8 cellular contexts compared by ENCODE assay signal in genomic region chr17:34998205-34998604, GRCh38. TPM values are rescaled to one million over a fixed set of nuclear protein-coding genes. Genes with fewer than 3 reads are reported as not detected.
DNase-seq lines count a peak whose midpoint lies in the region; ATAC-seq and TF ChIP-seq lines count a peak whose summit lies in the region.

No MANE protein-coding gene starts in this region.

- no peaks in the 10 kb centered on the region for H3K9me3 ChIP-seq in MG63

- H3K27me3 Mint-ChIP-seq in brain, result peaks cover 2% of the 10 kb centered on the region

- H3K27ac ChIP-seq in VCaP, result peak overlapping the region; percentile 99

- H3K27ac Mint-ChIP-seq in brain, result peak overlapping the region in 4 of 5 experiments; percentile 55 to 94 (median 86)

- TF ChIP-seq CTCF in VCaP (conservative IDR thresholded peaks at IDR 0.05), result peak; percentile 86
- TF ChIP-seq CTCF in brain (conservative IDR thresholded peaks at IDR 0.05), result peak; percentile 58 to 74

- no peak for ATAC-seq in HG03025 (IDR thresholded peaks at IDR 0.05; ENCODE audit: low FRiP score, unreplicated experiment)

- H3K4me3 Mint-ChIP-seq in brain, result no peak overlapping the region

- H3K4me1 Mint-ChIP-seq in brain, result peaks cover 13% of the 10 kb centered on the region

- H3K36me3 ChIP-seq in MG63, result peaks cover 74% of the 10 kb centered on the region

- no peaks in the 10 kb centered on the region for H3K27me3 ChIP-seq in MG63

- peaks cover 74% of the 10 kb centered on the region for H3K36me3 Mint-ChIP-seq in brain

- peak; percentile 11 to 40 for DNase-seq in NCI-H446 (lab: John Stamatoyannopoulos, UW)
- no peak for DNase-seq in NCI-H446 treated with DMSO at 0.1 percent for 48 hours (lab: John Stamatoyannopoulos, UW)
- DNase-seq in MG63, result peak; percentile 58
- DNase-seq in iPS-NIHi7 (ENCODE audit: extremely low spot score), result peak; percentile 94
- DNase-seq in stimulated activated CD4-positive, alpha-beta T cell treated with anti-CD3 and anti-CD28 coated beads, Interleukin-12 subunit alpha, Interleukin-12 subunit beta, amount 100 ng/mL, for 4 hours, result peak; percentile 75

- H3K9me3 Mint-ChIP-seq in brain, result no peaks in the 10 kb centered on the region

- H3K4me3 ChIP-seq in MG63, result no peak overlapping the region

RNA-seq across cellular contexts. Expression of gene LIG3, which starts 17.9 kb away (rescaled TPM):
- total RNA-seq in MG63 (2014; rRNA removed; shearing (Covaris generic); ENCODE audit: low replicate concordance), result 16.3 and 45.6 TPM in 2 replicates
- 35.9 TPM for polyA plus RNA-seq in brain (ENCODE audit: insufficient read depth, low read depth, low replicate concordance)

RNA-seq across cellular contexts. Expression of gene ZNF830, which starts 36.9 kb away (rescaled TPM):
- total RNA-seq in MG63 (2014; rRNA removed; shearing (Covaris generic); ENCODE audit: low replicate concordance), result 12.4 and 16.1 TPM in 2 replicates
- 14.3 TPM for polyA plus RNA-seq in brain (ENCODE audit: insufficient read depth, low read depth, low replicate concordance)

RNA-seq across cellular contexts. Expression of gene CCT6B, which starts 36.9 kb away (rescaled TPM):
- not detected in 2 replicates for total RNA-seq in MG63 (2014; rRNA removed; shearing (Covaris generic); ENCODE audit: low replicate concordance)
- 1.9 TPM for polyA plus RNA-seq in brain (ENCODE audit: insufficient read depth, low read depth, low replicate concordance)
